7 cellular contexts compared by ENCODE assay signal in the genomic region with DNA sequence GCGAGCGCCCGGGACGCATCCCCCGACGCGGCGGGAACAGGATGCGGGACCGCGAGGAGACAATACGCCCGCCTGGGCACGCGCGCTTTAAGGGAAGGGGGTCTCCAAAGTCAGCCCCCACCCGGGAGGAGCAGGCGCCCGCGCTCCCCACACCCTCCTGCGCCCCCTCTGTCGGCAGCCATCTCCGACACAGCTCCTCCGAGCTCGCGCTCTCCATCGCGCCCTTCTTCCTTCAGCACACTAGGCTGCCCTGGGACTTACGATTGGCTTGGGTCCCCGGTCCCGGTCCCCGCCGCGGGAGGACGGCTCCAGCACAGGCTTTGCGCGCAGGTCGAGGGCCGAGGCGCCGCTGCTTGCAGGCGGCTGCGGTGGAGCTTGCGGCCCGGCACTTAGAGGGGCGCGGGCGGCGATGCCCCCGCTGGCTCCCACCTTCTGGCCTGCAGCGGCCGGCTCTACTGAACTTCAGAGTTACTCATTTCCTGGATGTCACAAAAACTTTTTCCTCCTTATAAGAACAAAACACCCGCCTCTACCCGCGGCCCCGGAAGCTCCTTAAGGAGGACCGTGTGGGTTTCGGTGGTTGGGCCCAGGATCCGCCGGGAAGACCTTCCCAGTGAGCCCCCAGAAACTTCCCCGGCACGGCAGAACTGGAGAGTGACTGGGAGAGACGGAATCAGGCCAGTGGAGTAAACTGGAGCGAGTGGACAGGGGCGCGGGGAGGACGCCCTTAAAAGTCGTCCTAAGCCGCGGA. TPM values are rescaled to one million over a fixed set of nuclear protein-coding genes. Genes with fewer than 3 reads are reported as not detected.
DNase-seq lines count a peak whose midpoint lies in the region; ATAC-seq and TF ChIP-seq lines count a peak whose summit lies in the region.

A gene with protein sequence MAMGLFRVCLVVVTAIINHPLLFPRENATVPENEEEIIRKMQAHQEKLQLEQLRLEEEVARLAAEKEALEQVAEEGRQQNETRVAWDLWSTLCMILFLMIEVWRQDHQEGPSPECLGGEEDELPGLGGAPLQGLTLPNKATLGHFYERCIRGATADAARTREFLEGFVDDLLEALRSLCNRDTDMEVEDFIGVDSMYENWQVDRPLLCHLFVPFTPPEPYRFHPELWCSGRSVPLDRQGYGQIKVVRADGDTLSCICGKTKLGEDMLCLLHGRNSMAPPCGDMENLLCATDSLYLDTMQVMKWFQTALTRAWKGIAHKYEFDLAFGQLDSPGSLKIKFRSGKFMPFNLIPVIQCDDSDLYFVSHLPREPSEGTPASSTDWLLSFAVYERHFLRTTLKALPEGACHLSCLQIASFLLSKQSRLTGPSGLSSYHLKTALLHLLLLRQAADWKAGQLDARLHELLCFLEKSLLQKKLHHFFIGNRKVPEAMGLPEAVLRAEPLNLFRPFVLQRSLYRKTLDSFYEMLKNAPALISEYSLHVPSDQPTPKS (minus strand): TSS at position 481 of the 751 bp plus-strand sequence. CDS start 22,414 bp downstream, outside the sequence.

- POLR2A ChIA-PET in HEK293T (lab: Yijun Ruan, JAX), result interaction anchor here (0.7 to 1.7 kb wide), 9 partner anchors 8 to 218 kb away, joined by 3 to 5 read pairs (median 3); a partner anchor contains a TSS

- peak; percentile 34 for TF ChIP-seq CTCF in GM13977 (IDR thresholded peaks at IDR 0.05; ENCODE audit: extremely low read depth, insufficient read depth, missing control alignments)

- in situ Hi-C loops in GM13977 (cut with MboI; ENCODE audit: low pct_unique_long_range_greater_than_20kb, low sequenced_read_pairs, unreplicated experiment), result no loop called here

- DNase-seq in GM13977 (ENCODE audit: low spot score) (peak; percentile 81), HEK293T (ENCODE audit: extremely low spot score) (peak; percentile 70), MV-4-11 (lab: John Stamatoyannopoulos, UW) (peak; percentile 83), cerebellum (ENCODE audit: low spot score) (peak; percentile 14), kidney tubule cell (ENCODE audit: low spot score) (peak; percentile 88)
- peak; percentile 54 for DNase-seq in stimulated activated CD4-positive, alpha-beta T cell treated with anti-CD3 and anti-CD28 coated beads, Interleukin-2, amount 100 ng/mL, for 4 hours (ENCODE audit: low read depth)

- peak; percentile 86 to 88 for ATAC-seq in activated CD4-positive, CD25-positive, alpha-beta regulatory T cell treated with anti-CD3 and anti-CD28 coated beads, Interleukin-2, amount 50 U/mL, for 24 hours

- CTCF ChIA-PET in HEK293T (lab: Yijun Ruan, JAX), result interaction anchor here (0.9 to 1.5 kb wide), 5 partner anchors 9 to 63 kb away, joined by 3 to 5 read pairs (median 3); no protein-coding TSS in a partner anchor

TF ChIP-seq in HEK293T, 16 proteins besides CTCF, POLR2A, EP300 and RAD21:
- TF ChIP-seq ELF4 (IDR thresholded peaks at IDR 0.05), result peak; percentile 26; the same call in 1 of the 2 replicates
- TF ChIP-seq BHLHE40 (IDR thresholded peaks at IDR 0.05; ENCODE audit: borderline replicate concordance), result no peak
- TF ChIP-seq, protein P1, sequence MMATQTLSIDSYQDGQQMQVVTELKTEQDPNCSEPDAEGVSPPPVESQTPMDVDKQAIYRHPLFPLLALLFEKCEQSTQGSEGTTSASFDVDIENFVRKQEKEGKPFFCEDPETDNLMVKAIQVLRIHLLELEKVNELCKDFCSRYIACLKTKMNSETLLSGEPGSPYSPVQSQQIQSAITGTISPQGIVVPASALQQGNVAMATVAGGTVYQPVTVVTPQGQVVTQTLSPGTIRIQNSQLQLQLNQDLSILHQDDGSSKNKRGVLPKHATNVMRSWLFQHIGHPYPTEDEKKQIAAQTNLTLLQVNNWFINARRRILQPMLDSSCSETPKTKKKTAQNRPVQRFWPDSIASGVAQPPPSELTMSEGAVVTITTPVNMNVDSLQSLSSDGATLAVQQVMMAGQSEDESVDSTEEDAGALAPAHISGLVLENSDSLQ (IDR thresholded peaks at IDR 0.05), result no peak
- peak; percentile 95 for TF ChIP-seq FOXM1 (IDR thresholded peaks at IDR 0.05; ENCODE audit: borderline replicate concordance)
- no peak for TF ChIP-seq SUZ12 (IDR thresholded peaks at IDR 0.05)
- TF ChIP-seq L3MBTL2 (conservative IDR thresholded peaks at IDR 0.05), result peak; percentile 66

RNA-seq across cellular contexts. Expression of the gene that starts here (rescaled TPM):
- total RNA-seq in cerebellum, result 4.3 TPM

Comparison
In these comparisons a context has a peak if more than half of its experiments do, and no peak if none do; other contexts are left out.
1. Peak in every context shown above with its lines: DNase-seq and ATAC-seq.
2. DNase-seq: peak in every context shown above with its lines; median percentile 88 in kidney tubule cell; 83 in MV-4-11; 81 in GM13977; 70 in HEK293T; 54 in stimulated activated CD4-positive, alpha-beta T cell treated with anti-CD3 and anti-CD28 coated beads, Interleukin-2, amount 100 ng/mL, for 4 hours; 14 in cerebellum.